32 cellular contexts compared by ENCODE assay signal in the genomic region with DNA sequence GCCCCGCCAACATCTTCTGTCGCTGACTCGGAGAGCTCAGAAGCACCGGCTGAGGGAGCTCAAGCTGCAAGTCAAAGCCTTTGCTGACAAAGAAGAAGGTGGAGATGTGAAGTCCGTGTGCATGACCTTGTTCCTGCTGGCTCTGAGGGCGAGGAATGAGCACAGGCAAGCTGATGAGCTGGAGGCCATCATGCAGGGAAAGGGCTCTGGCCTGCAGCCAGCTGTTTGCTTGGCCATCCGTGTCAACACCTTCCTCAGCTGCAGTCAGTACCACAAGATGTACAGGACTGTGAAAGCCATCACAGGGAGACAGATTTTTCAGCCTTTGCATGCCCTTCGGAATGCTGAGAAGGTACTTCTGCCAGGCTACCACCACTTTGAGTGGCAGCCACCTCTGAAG. TPM values are rescaled to one million over a fixed set of nuclear protein-coding genes. Genes with fewer than 3 reads are reported as not detected.
"Had no signal": no experiment of that assay in that cellular context is flagged by ENCODE, and none has a peak within 500 bp of the region (broad histone marks: within the 10 kb centered on the region; RNA-seq: fewer than 3 reads in every experiment).

No MANE protein-coding gene starts in this region.

- DNase-seq: activated CD4-positive, alpha-beta memory T cell treated with anti-CD3 and anti-CD28 coated beads, Interleukin-2, amount 10 ng/mL, durations not matched to agents 7 days and 5 days; activated CD4-positive, alpha-beta T cell treated with anti-CD3 and anti-CD28 coated beads for 1 hour; activated CD4-positive, alpha-beta T cell treated with anti-CD3 and anti-CD28 coated beads, Interleukin-2, amount 10 ng/mL, durations not matched to agents 7 days and 5 days; activated CD8-positive, alpha-beta memory T cell treated with anti-CD3 and anti-CD28 coated beads, Interleukin-2, amount 50 U/mL, for 48 hours; activated gamma-delta T cell; activated naive CD4-positive, alpha-beta T cell treated with anti-CD3 and anti-CD28 coated beads, Interleukin-2, amount 10 ng/mL, durations not matched to agents 7 days and 5 days; activated naive CD8-positive, alpha-beta T cell treated with anti-CD3 and anti-CD28 coated beads, Interleukin-2, amount 10 ng/mL, durations not matched to agents 7 days and 5 days; activated T-cell treated with anti-CD3 and anti-CD28 coated beads, Interleukin-2, amount 50 U/mL, for 24 hours; caudate nucleus; foreskin fibroblast; heart left ventricle; left ventricle myocardium inferior; mucosa of descending colon; right lobe of liver; stimulated activated CD4-positive, alpha-beta T cell treated with anti-CD3 and anti-CD28 coated beads, Interleukin-12 subunit alpha, Interleukin-12 subunit beta, amount 100 ng/mL, for 4 hours; stimulated activated CD4-positive, alpha-beta T cell treated with anti-CD3 and anti-CD28 coated beads, Interleukin-4, amount 100 ng/mL, for 1 hour; T-helper 2 cell; tibial artery; upper lobe of right lung had no signal

- ATAC-seq: heart left ventricle; mucosa of descending colon; natural killer cell treated with Interleukin-12 subunit alpha and Interleukin-12 subunit beta and Interleukin-15 and Interleukin-18, amount 100 ng/mL, for 72 hours; right lobe of liver; upper lobe of right lung; WTC11 had no signal

RNA-seq across cellular contexts. Expression of gene RAG2, which starts 23.6 kb away (rescaled TPM):
- total RNA-seq: activated CD4-positive, alpha-beta memory T cell treated with anti-CD3 and anti-CD28 coated beads, Interleukin-2, amount 10 ng/mL, durations not matched to agents 7 days and 5 days; activated CD4-positive, alpha-beta T cell treated with anti-CD3 and anti-CD28 coated beads, Interleukin-2, amount 10 ng/mL, durations not matched to agents 7 days and 5 days; activated naive CD8-positive, alpha-beta T cell treated with anti-CD3 and anti-CD28 coated beads, Interleukin-2, amount 10 ng/mL, durations not matched to agents 7 days and 5 days; astrocyte; chondrocyte; endothelial cell of umbilical vein; heart left ventricle; kidney epithelial cell; left ventricle myocardium inferior; lung microvascular endothelial cell; mesenteric fat pad; mucosa of descending colon; myocyte; natural killer cell treated with Interleukin-12 subunit alpha and Interleukin-12 subunit beta and Interleukin-15 and Interleukin-18, amount 100 ng/mL, for 72 hours; osteoblast; posterior vena cava; right lobe of liver; skeletal muscle tissue; subcutaneous adipose tissue; upper lobe of right lung; WTC11 had no signal
